Comparison of ENCODE assay signal across 5 cellular contexts in the genomic region with DNA sequence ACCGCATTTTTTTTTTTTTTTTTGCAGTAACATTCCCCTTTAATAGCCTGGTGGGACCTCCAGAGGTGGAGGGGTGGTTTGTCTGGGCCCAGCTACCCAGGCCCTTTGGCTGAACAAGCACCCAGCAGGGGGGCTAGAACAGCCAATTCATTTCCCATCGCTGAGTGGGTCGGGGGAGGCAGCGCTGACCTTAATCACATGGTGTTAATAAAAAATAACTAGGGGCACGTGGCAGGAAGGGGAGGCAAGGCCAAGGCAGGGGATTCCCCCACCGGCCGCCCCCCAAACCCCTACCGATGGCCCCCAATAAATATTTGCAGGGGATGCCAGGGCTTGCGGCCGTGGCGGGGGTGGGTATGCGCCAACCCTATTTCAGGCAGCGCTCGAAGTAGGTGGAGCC.
A peak's percentile ranks its signal among the peaks of the same experiment; 100 is the strongest.
DNase-seq lines count a peak whose midpoint lies in the region; ATAC-seq, FAIRE-seq and TF ChIP-seq lines count a peak whose summit lies in the region.
"Not testable (repeated sequence)": the region's sequence is repeated elsewhere in the genome, so short reads cannot be mapped to it uniquely, and the experiment has no call there.

No MANE protein-coding gene starts in this region.

- ATAC-seq in HepG2, result not testable (repeated sequence)

- not testable (repeated sequence) for TF ChIP-seq CTCF in esophagus muscularis mucosa (IDR thresholded peaks at IDR 0.05); kidney (IDR thresholded peaks at IDR 0.05; ENCODE audit: borderline replicate concordance, extremely low read depth, insufficient read depth); HepG2 (CRISPR knock-in tag; IDR thresholded peaks at IDR 0.05); osteocyte (IDR thresholded peaks at IDR 0.05); spleen (IDR thresholded peaks at IDR 0.05 in 8 of 11, conservative IDR thresholded peaks at IDR 0.05 in 3 of 11)

- H3K4me3 ChIP-seq in esophagus muscularis mucosa; kidney (ENCODE audit: low read length in 2 of 2); HepG2 (replicated peaks in 1 of 3; ENCODE audit: insufficient read depth in 1 of 3, low read depth in 2 of 3, low read length in 3 of 3); spleen: not testable (repeated sequence)

- CTCF ChIA-PET in HepG2 (lab: Yijun Ruan, JAX; ENCODE audit: low intra/inter-chr PET ratio, low total read pairs), result not testable (repeated sequence)

- not testable (repeated sequence) for H3K36me3 ChIP-seq in esophagus muscularis mucosa; kidney (ENCODE audit: control insufficient read depth in 1 of 2, insufficient read depth in 2 of 2, low read length in 2 of 2); HepG2 (replicated peaks in 1 of 2; ENCODE audit: control insufficient read depth in 1 of 2, insufficient read depth in 2 of 2, low read length in 2 of 2); spleen

- not testable (repeated sequence) for H3K4me2 ChIP-seq in HepG2 (ENCODE audit: low read depth, low read length)

- in situ Hi-C loops in HepG2 (cut with HindIII; ENCODE audit: extremely low pct_ligation_motif_present, low pct_unique_long_range_greater_than_20kb), result not testable (repeated sequence)

- not testable (repeated sequence) for H2AFZ ChIP-seq in HepG2 (ENCODE audit: low read length)

- TF ChIP-seq EP300 in esophagus muscularis mucosa (IDR thresholded peaks at IDR 0.05); HepG2 (IDR thresholded peaks at IDR 0.05; ENCODE audit: low read depth in 2 of 2, low read length in 2 of 2); HepG2 (CRISPR knock-in tag; IDR thresholded peaks at IDR 0.05; ENCODE audit: borderline replicate concordance): not testable (repeated sequence)

- not testable (repeated sequence) for H4K20me1 ChIP-seq in HepG2 (ENCODE audit: insufficient read depth, low read length)

- not testable (repeated sequence) for H3K9ac ChIP-seq in kidney (ENCODE audit: low read length in 2 of 2); HepG2 (ENCODE audit: insufficient read depth, low read depth, low read length)

- intact Hi-C loops in esophagus muscularis mucosa (cut with DNase I); kidney (cut with DNase I); HepG2 (cut with micrococcal nuclease; ENCODE audit: unreplicated experiment); spleen (cut with DNase I; ENCODE audit: low total_unique reads): not testable (repeated sequence)

- H3K27me3 ChIP-seq in esophagus muscularis mucosa; HepG2 (ENCODE audit: control insufficient read depth in 1 of 2, insufficient read depth in 2 of 2, low read length in 2 of 2); spleen (replicated peaks in 1 of 7): not testable (repeated sequence)

- not testable (repeated sequence) for BruUV-seq in HepG2 (replicated peaks; lab: Mats Ljungman, UMichigan)

- H3K4me1 Mint-ChIP-seq in osteocyte (ENCODE audit: unreplicated experiment), result not testable (repeated sequence)

- H3K27ac ChIP-seq in esophagus muscularis mucosa (replicated peaks in 1 of 4); kidney (ENCODE audit: low read depth in 2 of 2, low read length in 2 of 2); HepG2 (ENCODE audit: extremely low read length, insufficient read depth, low read length); spleen: not testable (repeated sequence)

- FAIRE-seq in kidney (lab: Jason Lieb, UNC); HepG2 (lab: Jason Lieb, UNC): not testable (repeated sequence)

- TF ChIP-seq RAD21 in HepG2 (CRISPR knock-in tag; IDR thresholded peaks at IDR 0.05), result not testable (repeated sequence)

- H3K4me3 Mint-ChIP-seq in osteocyte (ENCODE audit: unreplicated experiment), result not testable (repeated sequence)

- POLR2A ChIA-PET in HepG2 (lab: Yijun Ruan, JAX), result not testable (repeated sequence)

- DNase-seq in esophagus muscularis mucosa (ENCODE audit: extremely low spot score), result peak; percentile 42
- peak; percentile 31 for DNase-seq in kidney
- DNase-seq in HepG2 (ENCODE audit: low spot score), result not testable (repeated sequence)
- peak; percentile 66 for DNase-seq in osteocyte (ENCODE audit: extremely low spot score, unreplicated experiment)
- peak; percentile 35 for DNase-seq in spleen

- not testable (repeated sequence) for H3K9me3 Mint-ChIP-seq in osteocyte (ENCODE audit: unreplicated experiment)

- not testable (repeated sequence) for H3K27ac Mint-ChIP-seq in osteocyte (ENCODE audit: unreplicated experiment)

- H3K79me2 ChIP-seq in HepG2 (ENCODE audit: insufficient read depth, low read length), result not testable (repeated sequence)

- not testable (repeated sequence) for TF ChIP-seq POLR2A in esophagus muscularis mucosa (IDR thresholded peaks at IDR 0.05; ENCODE audit: low read depth); HepG2 (IDR thresholded peaks at IDR 0.05; ENCODE audit: insufficient read depth in 1 of 2, low read depth in 2 of 2, low read length in 2 of 2); spleen (IDR thresholded peaks at IDR 0.05)

- not testable (repeated sequence) for H3K36me3 Mint-ChIP-seq in osteocyte (ENCODE audit: unreplicated experiment)

- H3K27me3 Mint-ChIP-seq in osteocyte (ENCODE audit: unreplicated experiment), result not testable (repeated sequence)

- WGBS in esophagus muscularis mucosa, result 75% methylated on average over 11 of the region's 14 CpGs
- WGBS in HepG2 (ENCODE audit: low lambda C conversion rate), result 61% methylated on average over 12 of the region's 14 CpGs
- 69 to 85% (median 76%) methylated on average over 10 to 14 of the region's 14 CpGs for WGBS in spleen, 5 donors

- H3K9me3 ChIP-seq in esophagus muscularis mucosa (peaks cover 0 to 15% (median 8%) of the 10 kb centered on the region in 4 donors), HepG2 (ENCODE audit: low read length) (peaks cover 49% of the 10 kb centered on the region), spleen (peaks cover 0 to 81% (median 67%) of the 10 kb centered on the region in 8 donors)
- H3K9me3 ChIP-seq in kidney (ENCODE audit: control insufficient read depth in 1 of 2, low read length in 2 of 2), result not testable (repeated sequence)

- not testable (repeated sequence) for H3K4me1 ChIP-seq in esophagus muscularis mucosa; kidney (ENCODE audit: control insufficient read depth in 1 of 2, insufficient read depth in 1 of 2, low read depth in 1 of 2, low read length in 2 of 2); HepG2 (ENCODE audit: insufficient read depth, low read length); spleen

TF ChIP-seq in HepG2, 621 proteins besides CTCF, POLR2A, EP300 and RAD21:
- TF ChIP-seq, protein P1, sequence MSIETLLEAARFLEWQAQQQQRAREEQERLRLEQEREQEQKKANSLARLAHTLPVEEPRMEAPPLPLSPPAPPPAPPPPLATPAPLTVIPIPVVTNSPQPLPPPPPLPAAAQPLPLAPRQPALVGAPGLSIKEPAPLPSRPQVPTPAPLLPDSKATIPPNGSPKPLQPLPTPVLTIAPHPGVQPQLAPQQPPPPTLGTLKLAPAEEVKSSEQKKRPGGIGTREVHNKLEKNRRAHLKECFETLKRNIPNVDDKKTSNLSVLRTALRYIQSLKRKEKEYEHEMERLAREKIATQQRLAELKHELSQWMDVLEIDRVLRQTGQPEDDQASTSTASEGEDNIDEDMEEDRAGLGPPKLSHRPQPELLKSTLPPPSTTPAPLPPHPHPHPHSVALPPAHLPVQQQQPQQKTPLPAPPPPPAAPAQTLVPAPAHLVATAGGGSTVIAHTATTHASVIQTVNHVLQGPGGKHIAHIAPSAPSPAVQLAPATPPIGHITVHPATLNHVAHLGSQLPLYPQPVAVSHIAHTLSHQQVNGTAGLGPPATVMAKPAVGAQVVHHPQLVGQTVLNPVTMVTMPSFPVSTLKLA (IDR thresholded peaks at IDR 0.05), result peak; percentile 53
